In the genomic region with DNA sequence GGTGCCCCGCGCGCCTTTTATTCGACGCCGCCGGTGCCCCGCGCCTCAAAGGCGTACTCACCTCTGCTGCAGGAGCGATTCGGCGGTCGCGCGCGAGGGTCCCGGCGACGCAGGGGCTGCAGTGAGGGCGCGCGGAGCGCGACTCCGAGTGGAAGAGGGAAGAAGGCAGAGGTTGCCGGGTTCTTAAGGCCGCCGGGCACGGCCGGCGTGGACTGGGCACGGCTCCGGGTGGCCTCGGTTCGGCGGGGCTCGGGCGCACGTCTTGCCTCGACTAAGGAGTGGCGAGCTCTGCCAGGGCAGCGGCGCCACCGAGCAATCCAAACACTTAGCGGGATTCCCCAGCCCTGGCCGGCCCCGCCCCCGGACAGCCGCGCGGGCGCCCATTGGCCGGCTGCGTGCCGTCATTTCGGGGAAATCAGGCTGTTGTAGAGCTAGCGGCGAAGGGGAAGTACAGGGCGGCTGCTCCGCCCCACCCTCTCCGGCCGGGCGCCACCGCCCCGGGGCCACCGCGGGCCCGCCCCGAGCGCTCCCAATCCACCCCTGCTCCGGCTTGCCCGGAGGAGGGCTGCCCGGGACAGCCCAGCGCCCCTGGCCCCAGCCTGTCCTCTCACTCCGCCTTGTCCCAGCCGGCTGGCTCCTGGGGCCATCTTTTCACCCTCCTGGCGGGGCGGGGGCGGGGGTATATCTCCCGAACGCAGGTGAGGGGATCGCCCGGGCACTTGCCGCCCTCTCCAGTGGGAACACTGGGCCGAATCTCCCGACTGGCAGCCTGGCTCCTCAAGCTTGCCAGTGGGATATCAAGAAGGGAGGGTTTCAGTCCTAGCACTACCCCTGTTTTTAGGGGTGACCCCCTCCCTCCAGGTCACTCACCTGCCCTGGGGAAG, we compare ENCODE assay signal across 1 cellular context.
TF ChIP-seq lines count a peak whose summit lies in the region.

TSS of gene IRF1 (minus strand) at position 290 of the 884 bp plus-strand sequence. CDS start 1,295 bp downstream, outside the sequence.

TF ChIP-seq in HEK293, 187 proteins besides CTCF, POLR2A, EP300 and RAD21 (continued from another document):
- TF ChIP-seq PRDM10 (tag by site-specific recombination; IDR thresholded peaks at IDR 0.05) (peak; percentile 64; the same call in 1 of the 2 replicates), ZNF292 (tag by site-specific recombination; IDR thresholded peaks at IDR 0.05; ENCODE audit: borderline replicate concordance, low read depth) (no peak), BCL11A (tag by site-specific recombination; IDR thresholded peaks at IDR 0.05; ENCODE audit: low read depth) (peak; percentile 64; the same call in 1 of the 2 replicates), ZSCAN4 (tag by site-specific recombination; IDR thresholded peaks at IDR 0.05) (no peak), ZNF138 (tag by site-specific recombination; IDR thresholded peaks at IDR 0.05; ENCODE audit: borderline replicate concordance) (no peak), ZNF660 (tag by site-specific recombination; IDR thresholded peaks at IDR 0.05) (0 out of 2 replicates have a peak, but pooled peaks have one; percentile 75), KLF10 (tag by site-specific recombination; IDR thresholded peaks at IDR 0.05) (peak; percentile 74; the same call in 1 of the 2 replicates), ZFHX2 (tag by site-specific recombination; conservative IDR thresholded peaks at IDR 0.05) (peak; percentile 79), ZNF513 (tag by site-specific recombination; IDR thresholded peaks at IDR 0.05) (0 out of 2 replicates have a peak, but pooled peaks have one; percentile 32), ZNF354C (tag by site-specific recombination; IDR thresholded peaks at IDR 0.05; ENCODE audit: borderline replicate concordance, low read depth) (no peak), ZNF366 (tag by site-specific recombination; conservative IDR thresholded peaks at IDR 0.05) (no peak), REPIN1 (tag by site-specific recombination; IDR thresholded peaks at IDR 0.05; ENCODE audit: low read depth) (no peak), ZIC2 (tag by site-specific recombination; IDR thresholded peaks at IDR 0.05) (no peak), FEZF1 (tag by site-specific recombination; IDR thresholded peaks at IDR 0.05) (no peak), ZBTB17 (tag by site-specific recombination; IDR thresholded peaks at IDR 0.05) (peak; percentile 90), ZNF121 (tag by site-specific recombination; IDR thresholded peaks at IDR 0.05) (no peak), ZBTB1 (tag by site-specific recombination; IDR thresholded peaks at IDR 0.05) (no peak), EGR2 (tag by site-specific recombination; IDR thresholded peaks at IDR 0.05; ENCODE audit: low read depth) (peak; percentile 63), IKZF3 (tag by site-specific recombination; IDR thresholded peaks at IDR 0.05) (peak; percentile 73), MYNN (tag by site-specific recombination; IDR thresholded peaks at IDR 0.05; ENCODE audit: borderline replicate concordance) (peak; percentile 21; the same call in 1 of the 2 replicates), ZEB2 (tag by site-specific recombination; IDR thresholded peaks at IDR 0.05) (peak; percentile 84)
- TF ChIP-seq, protein P1, sequence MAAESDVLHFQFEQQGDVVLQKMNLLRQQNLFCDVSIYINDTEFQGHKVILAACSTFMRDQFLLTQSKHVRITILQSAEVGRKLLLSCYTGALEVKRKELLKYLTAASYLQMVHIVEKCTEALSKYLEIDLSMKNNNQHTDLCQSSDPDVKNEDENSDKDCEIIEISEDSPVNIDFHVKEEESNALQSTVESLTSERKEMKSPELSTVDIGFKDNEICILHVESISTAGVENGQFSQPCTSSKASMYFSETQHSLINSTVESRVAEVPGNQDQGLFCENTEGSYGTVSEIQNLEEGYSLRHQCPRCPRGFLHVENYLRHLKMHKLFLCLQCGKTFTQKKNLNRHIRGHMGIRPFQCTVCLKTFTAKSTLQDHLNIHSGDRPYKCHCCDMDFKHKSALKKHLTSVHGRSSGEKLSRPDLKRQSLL (tag by site-specific recombination; IDR thresholded peaks at IDR 0.05) = no peak
- TF ChIP-seq, protein P2, sequence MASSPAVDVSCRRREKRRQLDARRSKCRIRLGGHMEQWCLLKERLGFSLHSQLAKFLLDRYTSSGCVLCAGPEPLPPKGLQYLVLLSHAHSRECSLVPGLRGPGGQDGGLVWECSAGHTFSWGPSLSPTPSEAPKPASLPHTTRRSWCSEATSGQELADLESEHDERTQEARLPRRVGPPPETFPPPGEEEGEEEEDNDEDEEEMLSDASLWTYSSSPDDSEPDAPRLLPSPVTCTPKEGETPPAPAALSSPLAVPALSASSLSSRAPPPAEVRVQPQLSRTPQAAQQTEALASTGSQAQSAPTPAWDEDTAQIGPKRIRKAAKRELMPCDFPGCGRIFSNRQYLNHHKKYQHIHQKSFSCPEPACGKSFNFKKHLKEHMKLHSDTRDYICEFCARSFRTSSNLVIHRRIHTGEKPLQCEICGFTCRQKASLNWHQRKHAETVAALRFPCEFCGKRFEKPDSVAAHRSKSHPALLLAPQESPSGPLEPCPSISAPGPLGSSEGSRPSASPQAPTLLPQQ (tag by site-specific recombination; IDR thresholded peaks at IDR 0.05) = peak; percentile 64; the same call in 1 of the 2 replicates
- TF ChIP-seq, protein P3, sequence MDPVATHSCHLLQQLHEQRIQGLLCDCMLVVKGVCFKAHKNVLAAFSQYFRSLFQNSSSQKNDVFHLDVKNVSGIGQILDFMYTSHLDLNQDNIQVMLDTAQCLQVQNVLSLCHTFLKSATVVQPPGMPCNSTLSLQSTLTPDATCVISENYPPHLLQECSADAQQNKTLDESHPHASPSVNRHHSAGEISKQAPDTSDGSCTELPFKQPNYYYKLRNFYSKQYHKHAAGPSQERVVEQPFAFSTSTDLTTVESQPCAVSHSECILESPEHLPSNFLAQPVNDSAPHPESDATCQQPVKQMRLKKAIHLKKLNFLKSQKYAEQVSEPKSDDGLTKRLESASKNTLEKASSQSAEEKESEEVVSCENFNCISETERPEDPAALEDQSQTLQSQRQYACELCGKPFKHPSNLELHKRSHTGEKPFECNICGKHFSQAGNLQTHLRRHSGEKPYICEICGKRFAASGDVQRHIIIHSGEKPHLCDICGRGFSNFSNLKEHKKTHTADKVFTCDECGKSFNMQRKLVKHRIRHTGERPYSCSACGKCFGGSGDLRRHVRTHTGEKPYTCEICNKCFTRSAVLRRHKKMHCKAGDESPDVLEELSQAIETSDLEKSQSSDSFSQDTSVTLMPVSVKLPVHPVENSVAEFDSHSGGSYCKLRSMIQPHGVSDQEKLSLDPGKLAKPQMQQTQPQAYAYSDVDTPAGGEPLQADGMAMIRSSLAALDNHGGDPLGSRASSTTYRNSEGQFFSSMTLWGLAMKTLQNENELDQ (tag by site-specific recombination; IDR thresholded peaks at IDR 0.05; ENCODE audit: low read depth) = no peak
- TF ChIP-seq, protein P4, sequence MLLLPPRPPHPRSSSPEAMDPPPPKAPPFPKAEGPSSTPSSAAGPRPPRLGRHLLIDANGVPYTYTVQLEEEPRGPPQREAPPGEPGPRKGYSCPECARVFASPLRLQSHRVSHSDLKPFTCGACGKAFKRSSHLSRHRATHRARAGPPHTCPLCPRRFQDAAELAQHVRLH (tag by site-specific recombination; IDR thresholded peaks at IDR 0.05) = no peak
